Comparison of ENCODE assay signal across 23 cellular contexts in the genomic region with DNA sequence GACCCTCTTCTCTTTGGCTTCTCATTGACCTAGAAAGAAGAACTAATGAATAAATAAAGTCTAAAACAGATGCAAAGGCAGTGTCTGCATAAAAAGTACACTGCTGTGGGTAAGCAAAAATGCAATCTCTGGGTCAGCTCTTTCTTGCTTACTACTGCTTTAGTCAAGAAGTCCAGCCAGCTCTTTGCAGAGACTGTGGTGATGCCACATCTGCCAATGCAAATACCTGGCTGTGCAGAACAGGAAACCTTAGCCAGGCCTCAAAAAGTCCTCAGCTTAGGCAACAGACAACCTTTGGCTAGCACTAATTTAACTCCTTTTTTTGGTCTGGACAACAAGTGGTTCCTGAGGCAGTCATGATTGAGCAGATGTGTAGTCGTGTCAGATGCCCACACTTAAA.
"Had no signal": no experiment of that assay in that cellular context is flagged by ENCODE, and none has a peak within 500 bp of the region (broad histone marks: within the 10 kb centered on the region; RNA-seq: fewer than 3 reads in every experiment).

No MANE protein-coding gene starts in this region.

- FAIRE-seq: endothelial cell of umbilical vein, frontal cortex, islet of Langerhans had no signal

- H3K36me3 ChIP-seq: colonic mucosa, heart left ventricle, spleen, tibial nerve, upper lobe of right lung had no signal

- H3K4me1 ChIP-seq: colonic mucosa, heart left ventricle, psoas muscle, spleen, testis, upper lobe of right lung had no signal

- DNase-seq: colonic mucosa; dermis blood vessel endothelial cell; heart left ventricle; hypothalamus; kidney glomerular epithelial cell; mammary epithelial cell; naive thymus-derived CD4-positive, alpha-beta T cell; nephron progenitor cell; psoas muscle; retina; spleen; stimulated activated CD4-positive, alpha-beta T cell treated with anti-CD3 and anti-CD28 coated beads, Interleukin-15, amount 100 ng/mL, for 24 hours; stimulated activated CD4-positive, alpha-beta T cell treated with anti-CD3 and anti-CD28 coated beads, Interleukin-2, amount 100 ng/mL, for 24 hours; stimulated activated CD4-positive, alpha-beta T cell treated with anti-CD3 and anti-CD28 coated beads, Interleukin-4, amount 100 ng/mL, for 4 hours; stimulated activated naive B cell treated with anti-CD40 and anti-IgM and Interleukin-4, amounts not matched to agents 10 μg/mL and 1 μg/mL and 100 μg/mL, for 72 hours; stimulated activated naive CD8-positive, alpha-beta T cell treated with anti-CD3 and anti-CD28 coated beads, Interleukin-15, amount 100 ng/mL, for 72 hours; testis; upper lobe of right lung had no signal

- H3K4me3 ChIP-seq: colonic mucosa, heart left ventricle, psoas muscle, spleen, testis, tibial nerve, upper lobe of right lung had no signal

- H3K27ac ChIP-seq: colonic mucosa, heart left ventricle, psoas muscle, spleen, testis, tibial nerve, upper lobe of right lung had no signal

- ATAC-seq: heart left ventricle; naive thymus-derived CD4-positive, alpha-beta T cell; psoas muscle; sciatic nerve; stimulated activated naive B cell treated with anti-CD40 and anti-IgM and Interleukin-4, amounts not matched to agents 10 μg/mL and 1 μg/mL and 100 μg/mL, for 72 hours; stimulated activated naive CD8-positive, alpha-beta T cell treated with anti-CD3 and anti-CD28 coated beads, Interleukin-15, amount 100 ng/mL, for 72 hours; upper lobe of right lung had no signal

- H3K27me3 ChIP-seq: colonic mucosa, heart left ventricle, spleen, testis, tibial nerve, upper lobe of right lung had no signal

- H3K9me3 ChIP-seq: colonic mucosa, heart left ventricle, psoas muscle, spleen, testis, tibial nerve, upper lobe of right lung had no signal
